21 cellular contexts compared by ENCODE assay signal in genomic region chr22:30880181-30880601, GRCh38.
A peak's percentile ranks its signal among the peaks of the same experiment; 100 is the strongest.
DNase-seq lines count a peak whose midpoint lies in the region; ATAC-seq, FAIRE-seq and TF ChIP-seq lines count a peak whose summit lies in the region.
"Had no signal": no experiment of that assay in that cellular context is flagged by ENCODE, and none has a peak within 500 bp of the region (broad histone marks: within the 10 kb centered on the region; RNA-seq: fewer than 3 reads in every experiment).

No MANE protein-coding gene starts in this region.

- H3K4me2 ChIP-seq in HepG2 (ENCODE audit: low read depth, low read length) (no peak overlapping the region; the same call in 1 of the 2 replicates), mesenchymal stem cell (ENCODE audit: low read length, poor library complexity, severe bottlenecking) (no peak overlapping the region)

- DNase-seq in right lobe of liver (peak in 2 of 3 donors; percentile 10 to 30), HepG2 (ENCODE audit: low spot score) (no peak), mesenchymal stem cell (no peak), aorta (peak; percentile 12 to 71), DMS 273 treated with DMSO at 0.1 percent for 48 hours (lab: John Stamatoyannopoulos, UW) (no peak)
- no peak for DNase-seq in activated CD4-positive, alpha-beta T cell treated with anti-CD3 and anti-CD28 coated beads for 36 hours
- DNase-seq in activated CD4-positive, alpha-beta memory T cell treated with anti-CD3 and anti-CD28 coated beads for 36 hours = no peak
- DNase-seq: BE2C; CD4-positive, CD25-positive, alpha-beta regulatory T cell; GM23248; KBM-7; MV-4-11; NCI-H1105; NCI-H146; NCI-H1930; NCI-H446 treated with DMSO at 0.1 percent for 48 hours; NCI-H526; NK-92 treated with Interleukin-12 subunit alpha and Interleukin-12 subunit beta, amount 100 ng/mL, for 24 hours; PC-3 had no signal

- FAIRE-seq in HepG2 (lab: Jason Lieb, UNC) = no peak

- TF ChIP-seq CTCF in right lobe of liver (IDR thresholded peaks at IDR 0.05) (no peak), HepG2 (CRISPR knock-in tag; IDR thresholded peaks at IDR 0.05) (no peak), brain (conservative IDR thresholded peaks at IDR 0.05) (no peak)

- CTCF ChIA-PET in HepG2 (lab: Yijun Ruan, JAX; ENCODE audit: low intra/inter-chr PET ratio, low total read pairs) = no interaction called here
- CTCF ChIA-PET in activated CD4-positive, alpha-beta T cell treated with anti-CD3 and anti-CD28 coated beads for 36 hours (lab: Charles Lee) = no interaction called here
- CTCF ChIA-PET in activated CD4-positive, alpha-beta memory T cell treated with anti-CD3 and anti-CD28 coated beads for 36 hours (lab: Charles Lee) = no interaction called here

- no peaks in the 10 kb centered on the region for H3K79me1 ChIP-seq in mesenchymal stem cell (replicated peaks; ENCODE audit: low read length, poor library complexity, severe bottlenecking)

- no peak overlapping the region for H4K8ac ChIP-seq in mesenchymal stem cell (ENCODE audit: low read length)

- H2BK5ac ChIP-seq in mesenchymal stem cell (ENCODE audit: low read depth, low read length, poor library complexity, severe bottlenecking) = no peak overlapping the region

- H2BK15ac ChIP-seq in mesenchymal stem cell (ENCODE audit: low read depth, poor library complexity, severe bottlenecking) = no peak overlapping the region

- H3K9ac ChIP-seq in HepG2 (ENCODE audit: insufficient read depth, low read depth, low read length) (no peak overlapping the region), mesenchymal stem cell (ENCODE audit: low read length) (no peak overlapping the region)
- H3K9ac ChIP-seq: GM23248 had no signal

- no peak for ATAC-seq in right lobe of liver
- no peak for ATAC-seq in HepG2
- ATAC-seq in aorta (ENCODE audit: low FRiP score) = no peak
- ATAC-seq in activated CD4-positive, alpha-beta T cell treated with anti-CD3 and anti-CD28 coated beads for 36 hours = no peak
- ATAC-seq: PC-3 had no signal

- no CpG with 5 or more reads among the region's 8 CpGs for WGBS in right lobe of liver (ENCODE audit: insufficient coverage, low coverage, low lambda C conversion rate, missing lambda C conversion rate)
- 63% methylated on average over 5 of the region's 8 CpGs for whole genome bisulfite sequencing in HepG2 (ENCODE audit: low lambda C conversion rate)
- WGBS in mesenchymal stem cell = 85% methylated on average over 8 of the region's 8 CpGs
- WGBS in aorta, 2 donors = 95 to 96% methylated on average over 8 of the region's 8 CpGs

- no peaks in the 10 kb centered on the region for H4K20me1 ChIP-seq in HepG2 (ENCODE audit: insufficient read depth, low read length)

- no peak overlapping the region for H3K4me3 Mint-ChIP-seq in brain
- H3K4me3 Mint-ChIP-seq in activated CD4-positive, alpha-beta T cell treated with anti-CD3 and anti-CD28 coated beads for 36 hours = no peak overlapping the region
- no peak overlapping the region for H3K4me3 Mint-ChIP-seq in activated CD4-positive, alpha-beta memory T cell treated with anti-CD3 and anti-CD28 coated beads for 36 hours
- H3K4me3 Mint-ChIP-seq: CD4-positive, CD25-positive, alpha-beta regulatory T cell had no signal

- no peak overlapping the region for H2BK12ac ChIP-seq in mesenchymal stem cell (ENCODE audit: low read length in 2 of 2)

- no peak for TF ChIP-seq POLR2A in right lobe of liver (IDR thresholded peaks at IDR 0.05)
- no peak for TF ChIP-seq POLR2A in HepG2 (IDR thresholded peaks at IDR 0.05; ENCODE audit: insufficient read depth in 1 of 2, low read depth in 2 of 2, low read length in 2 of 2)

- H2AK5ac ChIP-seq in mesenchymal stem cell (ENCODE audit: low read length, severe bottlenecking) = no peak overlapping the region

- H3K14ac ChIP-seq in mesenchymal stem cell (ENCODE audit: low read length in 2 of 2) = no peak overlapping the region

- H3K23ac ChIP-seq in mesenchymal stem cell (ENCODE audit: low read length in 2 of 2) = no peak overlapping the region

- H3K9me3 ChIP-seq in right lobe of liver = no peaks in the 10 kb centered on the region
- no peaks in the 10 kb centered on the region for H3K9me3 ChIP-seq in HepG2 (ENCODE audit: low read length)
- no peaks in the 10 kb centered on the region for H3K9me3 ChIP-seq in mesenchymal stem cell (ENCODE audit: control insufficient read depth, low read length)
- H3K9me3 ChIP-seq in aorta (ENCODE audit: control insufficient read depth, low read length) = no peaks in the 10 kb centered on the region
- H3K9me3 ChIP-seq: BE2C, SJSA1 had no signal

- peak overlapping the region; percentile 21 for H4K91ac ChIP-seq in mesenchymal stem cell (ENCODE audit: low read length)

- in situ Hi-C loops in HepG2 (cut with HindIII; ENCODE audit: extremely low pct_ligation_motif_present, low pct_unique_long_range_greater_than_20kb) = no loop called here

- no peak overlapping the region for H3K4me3 ChIP-seq in right lobe of liver
- no peak overlapping the region for H3K4me3 ChIP-seq in HepG2 (replicated peaks in 1 of 3; ENCODE audit: insufficient read depth in 1 of 3, low read depth in 2 of 3, low read length in 3 of 3)
- H3K4me3 ChIP-seq in mesenchymal stem cell (ENCODE audit: insufficient read depth in 1 of 2, low read depth in 1 of 2, low read length in 2 of 2) = no peak overlapping the region
- no peak overlapping the region for H3K4me3 ChIP-seq in aorta (ENCODE audit: low read length in 2 of 2)
- H3K4me3 ChIP-seq: GM23248, SJSA1 had no signal

- peak overlapping the region in 4 of 5 experiments; percentile 17 to 98 (median 61) for H3K27ac Mint-ChIP-seq in brain
- H3K27ac Mint-ChIP-seq in activated CD4-positive, alpha-beta T cell treated with anti-CD3 and anti-CD28 coated beads for 36 hours = no peak overlapping the region
- no peak overlapping the region for H3K27ac Mint-ChIP-seq in activated CD4-positive, alpha-beta memory T cell treated with anti-CD3 and anti-CD28 coated beads for 36 hours
- H3K27ac Mint-ChIP-seq: CD4-positive, CD25-positive, alpha-beta regulatory T cell had no signal

- H3K4ac ChIP-seq in mesenchymal stem cell (ENCODE audit: low read depth in 1 of 2, low read length in 2 of 2) = no peak overlapping the region

- H3K36me3 ChIP-seq in right lobe of liver (no peaks in the 10 kb centered on the region), HepG2 (replicated peaks in 1 of 2; ENCODE audit: control insufficient read depth in 1 of 2, insufficient read depth in 2 of 2, low read length in 2 of 2) (no peaks in the 10 kb centered on the region), mesenchymal stem cell (ENCODE audit: control insufficient read depth in 1 of 2, insufficient read depth in 2 of 2, low read depth in 1 of 2, low read length in 2 of 2) (no peaks in the 10 kb centered on the region), aorta (ENCODE audit: control insufficient read depth in 1 of 2, insufficient read depth in 2 of 2, low read length in 1 of 2) (no peaks in the 10 kb centered on the region)
- H3K36me3 ChIP-seq: BE2C, SJSA1 had no signal

- peaks cover 4% of the 10 kb centered on the region for H3K27me3 Mint-ChIP-seq in brain
- no peaks in the 10 kb centered on the region for H3K27me3 Mint-ChIP-seq in activated CD4-positive, alpha-beta T cell treated with anti-CD3 and anti-CD28 coated beads for 36 hours
- H3K27me3 Mint-ChIP-seq in activated CD4-positive, alpha-beta memory T cell treated with anti-CD3 and anti-CD28 coated beads for 36 hours = no peaks in the 10 kb centered on the region
- H3K27me3 Mint-ChIP-seq: CD4-positive, CD25-positive, alpha-beta regulatory T cell had no signal

- BruUV-seq in HepG2 (replicated peaks; lab: Mats Ljungman, UMichigan) = no TSS peak

- no peak overlapping the region for H2AFZ ChIP-seq in HepG2 (ENCODE audit: low read length)
- H2AFZ ChIP-seq in mesenchymal stem cell (ENCODE audit: low read depth, low read length) = no peak overlapping the region
- H2AFZ ChIP-seq: GM23248 had no signal

- H3K4me1 ChIP-seq in right lobe of liver (peaks cover 0 to 11% (median 0%) of the 10 kb centered on the region in 4 donors), HepG2 (ENCODE audit: insufficient read depth, low read length) (peaks cover 58% of the 10 kb centered on the region), mesenchymal stem cell (ENCODE audit: control insufficient read depth, insufficient read depth, low read depth, low read length) (peaks cover 3% of the 10 kb centered on the region), aorta (ENCODE audit: control insufficient read depth in 1 of 2, insufficient read depth in 2 of 2, low read length in 2 of 2) (no peaks in the 10 kb centered on the region)
- H3K4me1 ChIP-seq: SJSA1 had no signal

- H3K18ac ChIP-seq in mesenchymal stem cell (ENCODE audit: low read depth in 1 of 2, low read length in 2 of 2) = no peak overlapping the region

- no peaks in the 10 kb centered on the region for H3K79me2 ChIP-seq in HepG2 (ENCODE audit: insufficient read depth, low read length)

- TF ChIP-seq EP300 in HepG2 (IDR thresholded peaks at IDR 0.05; ENCODE audit: low read depth in 2 of 2, low read length in 2 of 2) (no peak), HepG2 (CRISPR knock-in tag; IDR thresholded peaks at IDR 0.05; ENCODE audit: borderline replicate concordance) (no peak)

- peaks cover 7% of the 10 kb centered on the region for H3K36me3 Mint-ChIP-seq in brain
- H3K36me3 Mint-ChIP-seq in activated CD4-positive, alpha-beta T cell treated with anti-CD3 and anti-CD28 coated beads for 36 hours (ENCODE audit: low read depth) = no peaks in the 10 kb centered on the region
- H3K36me3 Mint-ChIP-seq in activated CD4-positive, alpha-beta memory T cell treated with anti-CD3 and anti-CD28 coated beads for 36 hours = no peaks in the 10 kb centered on the region
- H3K36me3 Mint-ChIP-seq: CD4-positive, CD25-positive, alpha-beta regulatory T cell had no signal

- intact Hi-C loops in right lobe of liver (cut with DNase I) (no loop called here), HepG2 (cut with micrococcal nuclease; ENCODE audit: unreplicated experiment) (loop anchor here (5.0 kb wide), 1 partner anchor 118 kb away; no protein-coding TSS in a partner anchor), aorta (cut with DNase I) (no loop called here)
- intact Hi-C loops in activated CD4-positive, alpha-beta T cell treated with anti-CD3 and anti-CD28 coated beads for 36 hours (cut with DNase I, micrococcal nuclease) = no loop called here
- intact Hi-C loops in activated CD4-positive, alpha-beta memory T cell treated with anti-CD3 and anti-CD28 coated beads for 36 hours (cut with micrococcal nuclease) = no loop called here

- no peak for TF ChIP-seq RAD21 in HepG2 (CRISPR knock-in tag; IDR thresholded peaks at IDR 0.05)

- H3K27ac ChIP-seq in right lobe of liver (no peak overlapping the region), HepG2 (ENCODE audit: extremely low read length, insufficient read depth, low read length) (no peak overlapping the region), mesenchymal stem cell (ENCODE audit: low read length, poor library complexity, severe bottlenecking) (no peak overlapping the region), aorta (ENCODE audit: low read depth in 1 of 2, low read length in 2 of 2) (no peak overlapping the region)
- H3K27ac ChIP-seq: GM23248, SJSA1 had no signal

- POLR2A ChIA-PET in HepG2 (lab: Yijun Ruan, JAX) = no interaction called here
- POLR2A ChIA-PET in activated CD4-positive, alpha-beta T cell treated with anti-CD3 and anti-CD28 coated beads for 36 hours (lab: Charles Lee) = no interaction called here
- POLR2A ChIA-PET in activated CD4-positive, alpha-beta memory T cell treated with anti-CD3 and anti-CD28 coated beads for 36 hours (lab: Charles Lee) = no interaction called here

- H2BK120ac ChIP-seq in mesenchymal stem cell (ENCODE audit: low read depth, low read length) = no peak overlapping the region

- H3K9me3 Mint-ChIP-seq in brain = peaks cover 0 to 2% (median 0%) of the 10 kb centered on the region in 5 experiments
- H3K9me3 Mint-ChIP-seq in activated CD4-positive, alpha-beta T cell treated with anti-CD3 and anti-CD28 coated beads for 36 hours (ENCODE audit: low read depth) = no peaks in the 10 kb centered on the region
- no peaks in the 10 kb centered on the region for H3K9me3 Mint-ChIP-seq in activated CD4-positive, alpha-beta memory T cell treated with anti-CD3 and anti-CD28 coated beads for 36 hours
- H3K9me3 Mint-ChIP-seq: CD4-positive, CD25-positive, alpha-beta regulatory T cell had no signal

- H3K27me3 ChIP-seq in right lobe of liver (no peaks in the 10 kb centered on the region), HepG2 (ENCODE audit: control insufficient read depth in 1 of 2, insufficient read depth in 2 of 2, low read length in 2 of 2) (peaks cover 0 to 13% of the 10 kb centered on the region in 2 experiments; a peak in 3 of 5 replicates), mesenchymal stem cell (ENCODE audit: control insufficient read depth in 1 of 2, insufficient read depth in 1 of 2, low read length in 2 of 2) (peaks cover 0 to 23% of the 10 kb centered on the region in 2 experiments), aorta (ENCODE audit: control insufficient read depth in 1 of 2, insufficient read depth in 2 of 2, low read length in 1 of 2) (no peaks in the 10 kb centered on the region)
- H3K27me3 ChIP-seq: BE2C, SJSA1 had no signal

- peaks cover 75% of the 10 kb centered on the region for H3K4me1 Mint-ChIP-seq in brain
- H3K4me1 Mint-ChIP-seq in activated CD4-positive, alpha-beta T cell treated with anti-CD3 and anti-CD28 coated beads for 36 hours = no peaks in the 10 kb centered on the region
- H3K4me1 Mint-ChIP-seq in activated CD4-positive, alpha-beta memory T cell treated with anti-CD3 and anti-CD28 coated beads for 36 hours (ENCODE audit: low read depth) = no peaks in the 10 kb centered on the region
- H3K4me1 Mint-ChIP-seq: CD4-positive, CD25-positive, alpha-beta regulatory T cell had no signal

Comparison
In these comparisons a context has a peak if more than half of its experiments do, and no peak if none do; other contexts are left out.
1. DNase-seq: peak in right lobe of liver (2 of 3) and aorta (2 of 2); none in HepG2 (single experiment), mesenchymal stem cell (single experiment), activated CD4-positive, alpha-beta T cell treated with anti-CD3 and anti-CD28 coated beads for 36 hours (single experiment), activated CD4-positive, alpha-beta memory T cell treated with anti-CD3 and anti-CD28 coated beads for 36 hours (single experiment) and DMS 273 treated with DMSO at 0.1 percent for 48 hours (single experiment).
2. H3K27ac Mint-ChIP-seq: peak in brain (4 of 5); none in activated CD4-positive, alpha-beta T cell treated with anti-CD3 and anti-CD28 coated beads for 36 hours (single experiment) and activated CD4-positive, alpha-beta memory T cell treated with anti-CD3 and anti-CD28 coated beads for 36 hours (single experiment).